In the genomic region with DNA sequence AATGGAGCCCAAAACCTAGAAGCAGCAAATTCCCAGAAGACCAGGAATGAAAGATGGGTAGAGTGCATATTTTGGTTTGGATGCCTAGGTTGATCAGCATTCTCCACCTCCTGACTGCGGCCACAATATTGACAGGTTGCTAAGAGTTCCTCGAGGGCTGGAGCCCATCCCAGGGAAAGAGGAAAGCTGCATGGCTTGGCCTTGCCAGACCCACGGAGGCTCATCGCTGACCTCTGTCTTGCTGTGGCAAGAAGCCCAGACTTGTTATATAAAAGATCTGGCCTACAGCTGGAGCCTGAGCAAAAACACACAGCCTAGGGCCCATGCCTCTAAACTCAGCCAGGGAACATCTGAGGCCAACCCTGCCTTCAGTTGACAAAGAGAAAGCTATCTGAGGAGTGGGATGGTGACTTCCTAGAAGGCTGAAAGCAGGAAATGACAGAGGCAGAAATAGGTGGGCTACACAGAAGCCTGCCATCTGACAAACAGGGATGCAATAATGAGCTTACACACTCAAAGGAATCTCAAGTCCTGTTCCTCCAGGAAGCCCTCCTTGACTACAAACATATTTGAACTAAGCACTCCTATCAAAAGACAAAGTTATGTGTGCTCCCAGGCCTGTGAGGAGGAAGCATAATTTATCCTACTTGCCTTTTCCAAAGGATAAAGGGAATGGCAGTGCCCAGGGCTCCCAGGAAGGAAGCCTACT, we compare ENCODE assay signal across 10 cellular contexts. TPM values are rescaled to one million over a fixed set of nuclear protein-coding genes. Genes with fewer than 3 reads are reported as not detected.
A peak's percentile ranks its signal among the peaks of the same experiment; 100 is the strongest.
DNase-seq lines count a peak whose midpoint lies in the region; ATAC-seq and TF ChIP-seq lines count a peak whose summit lies in the region.
"Had no signal": no experiment of that assay in that cellular context is flagged by ENCODE, and none has a peak within 500 bp of the region (broad histone marks: within the 10 kb centered on the region; RNA-seq: fewer than 3 reads in every experiment).

No MANE protein-coding gene starts in this region.

- H3K36me3 Mint-ChIP-seq in T-helper 2 cell treated with Interferon-gamma antibody and Interleukin-4, amounts not matched to agents 5 μg/mL and 100 μg/mL, for 36 hours (ENCODE audit: low read depth) = peaks cover 51% of the 10 kb centered on the region

- peak overlapping the region; percentile 32 for H3K27ac ChIP-seq in colonic mucosa
- peak overlapping the region; percentile 80 for H3K27ac ChIP-seq in subcutaneous abdominal adipose tissue (ENCODE audit: low read depth, low read length)
- no peak overlapping the region for H3K27ac ChIP-seq in RWPE1
- H3K27ac ChIP-seq: cardiac muscle cell had no signal

- H3K36me3 ChIP-seq in colonic mucosa (no peaks in the 10 kb centered on the region), subcutaneous abdominal adipose tissue (ENCODE audit: control insufficient read depth in 5 of 5, insufficient read depth in 5 of 5, low read length in 5 of 5) (peaks cover 0 to 3% (median 0%) of the 10 kb centered on the region in 5 donors)
- H3K36me3 ChIP-seq: cardiac muscle cell had no signal

- H3K9ac ChIP-seq in colonic mucosa (ENCODE audit: low read depth in 2 of 2, low read length in 2 of 2) (no peak overlapping the region), subcutaneous abdominal adipose tissue (ENCODE audit: low read length in 5 of 5) (no peak overlapping the region)

- peaks cover 4% of the 10 kb centered on the region for H3K9me3 Mint-ChIP-seq in T-helper 2 cell treated with Interferon-gamma antibody and Interleukin-4, amounts not matched to agents 5 μg/mL and 100 μg/mL, for 36 hours

- TF ChIP-seq CTCF in colonic mucosa (IDR thresholded peaks at IDR 0.05) = no peak
- no peak for TF ChIP-seq CTCF in RWPE1 (conservative IDR thresholded peaks at IDR 0.05; ENCODE audit: low read depth)

- H3K4me1 ChIP-seq in colonic mucosa = no peaks in the 10 kb centered on the region
- peaks cover 14 to 55% (median 39%) of the 10 kb centered on the region in 5 donors for H3K4me1 ChIP-seq in subcutaneous abdominal adipose tissue (ENCODE audit: control insufficient read depth in 5 of 5, insufficient read depth in 5 of 5, low read length in 5 of 5)

- no peak overlapping the region for H3K4me3 Mint-ChIP-seq in T-helper 2 cell treated with Interferon-gamma antibody and Interleukin-4, amounts not matched to agents 5 μg/mL and 100 μg/mL, for 36 hours

- H3K9me3 ChIP-seq in colonic mucosa (no peaks in the 10 kb centered on the region), subcutaneous abdominal adipose tissue (ENCODE audit: control insufficient read depth in 5 of 5, low read length in 5 of 5) (no peaks in the 10 kb centered on the region)

- DNase-seq in M059J (ENCODE audit: low read depth) (peak; percentile 90), colonic mucosa (peak; percentile 59), left lobe of liver (ENCODE audit: low spot score) (peak; percentile 91), RWPE1 (ENCODE audit: low spot score) (no peak), DMS153 treated with DMSO at 0.1 percent for 48 hours (lab: John Stamatoyannopoulos, UW; ENCODE audit: unreplicated experiment) (no peak), NCI-H524 (lab: John Stamatoyannopoulos, UW) (no peak)
- no peak for DNase-seq in T-helper 2 cell treated with Interferon-gamma antibody and Interleukin-4, amounts not matched to agents 5 μg/mL and 100 μg/mL, for 36 hours (ENCODE audit: low spot score)
- DNase-seq: SIG-M5 had no signal

- CTCF ChIA-PET in RWPE1 (lab: Yijun Ruan, JAX) = interaction anchor here (0.6 kb wide), 1 partner anchor 266 kb away, joined by 3 read pairs; no protein-coding TSS in a partner anchor

- intact Hi-C loops in colonic mucosa (cut with DNase I) = no loop called here

- POLR2A ChIA-PET in RWPE1 (lab: Yijun Ruan, JAX; ENCODE audit: low non-redundant PET) = no interaction called here

- no peaks in the 10 kb centered on the region for H3K27me3 Mint-ChIP-seq in T-helper 2 cell treated with Interferon-gamma antibody and Interleukin-4, amounts not matched to agents 5 μg/mL and 100 μg/mL, for 36 hours (ENCODE audit: low read depth)

- no peak overlapping the region for H3K27ac Mint-ChIP-seq in T-helper 2 cell treated with Interferon-gamma antibody and Interleukin-4, amounts not matched to agents 5 μg/mL and 100 μg/mL, for 36 hours

- peaks cover 21% of the 10 kb centered on the region for H3K4me1 Mint-ChIP-seq in T-helper 2 cell treated with Interferon-gamma antibody and Interleukin-4, amounts not matched to agents 5 μg/mL and 100 μg/mL, for 36 hours (ENCODE audit: low read depth)

- ATAC-seq in left lobe of liver = peak; percentile 94

- H3K4me3 ChIP-seq in colonic mucosa (no peak overlapping the region), subcutaneous abdominal adipose tissue (ENCODE audit: low read depth in 1 of 5, low read length in 5 of 5) (peak overlapping the region in 1 of 5 donors; percentile 33)
- H3K4me3 ChIP-seq: cardiac muscle cell had no signal

- no peaks in the 10 kb centered on the region for H3K27me3 ChIP-seq in colonic mucosa
- H3K27me3 ChIP-seq in subcutaneous abdominal adipose tissue (ENCODE audit: control insufficient read depth in 5 of 5, insufficient read depth in 4 of 5, low read length in 5 of 5) = no peaks in the 10 kb centered on the region
- H3K27me3 ChIP-seq: cardiac muscle cell had no signal

RNA-seq across cellular contexts. Expression of gene SLC35B1, which starts 22.5 kb away (rescaled TPM):
- 61.9 and 112 TPM in 2 replicates for total RNA-seq in M059J (2014; rRNA removed; shearing (Covaris generic))
- total RNA-seq in colonic mucosa (10 to 100 TPM; 43.0 to 73.5 TPM), left lobe of liver (54.5 TPM)

RNA-seq across cellular contexts. Expression of gene FAM117A, which starts 33.7 kb away (rescaled TPM):
- total RNA-seq in M059J (2014; rRNA removed; shearing (Covaris generic)) = 10.5 and 12.3 TPM in 2 replicates
- total RNA-seq in colonic mucosa = 1 to 10 TPM; 6.3 to 7.9 TPM
- 5.3 TPM for total RNA-seq in left lobe of liver

RNA-seq across cellular contexts. Expression of gene SPOP, which starts 52.3 kb away (rescaled TPM):
- 28.2 and 47.5 TPM in 2 replicates for total RNA-seq in M059J (2014; rRNA removed; shearing (Covaris generic))
- 10 to 100 TPM; 60.5 to 83.2 TPM for total RNA-seq in colonic mucosa
- total RNA-seq in left lobe of liver = 31.3 TPM

RNA-seq across cellular contexts. Expression of gene KAT7, which starts 58.2 kb away (rescaled TPM):
- total RNA-seq in M059J (2014; rRNA removed; shearing (Covaris generic)) = 28.2 and 50.4 TPM in 2 replicates
- total RNA-seq in colonic mucosa (10 to 100 TPM; 39.4 to 42.5 TPM), left lobe of liver (14.4 TPM)

Comparison
In these comparisons a context has a peak if more than half of its experiments do, and no peak if none do; other contexts are left out.
1. DNase-seq: peak in M059J (single experiment), colonic mucosa (single experiment) and left lobe of liver (single experiment); none in RWPE1 (single experiment), DMS153 treated with DMSO at 0.1 percent for 48 hours (single experiment), NCI-H524 (0 of 2) and T-helper 2 cell treated with Interferon-gamma antibody and Interleukin-4, amounts not matched to agents 5 μg/mL and 100 μg/mL, for 36 hours (single experiment).